Comparison of ENCODE assay signal across 9 cellular contexts in the genomic region with DNA sequence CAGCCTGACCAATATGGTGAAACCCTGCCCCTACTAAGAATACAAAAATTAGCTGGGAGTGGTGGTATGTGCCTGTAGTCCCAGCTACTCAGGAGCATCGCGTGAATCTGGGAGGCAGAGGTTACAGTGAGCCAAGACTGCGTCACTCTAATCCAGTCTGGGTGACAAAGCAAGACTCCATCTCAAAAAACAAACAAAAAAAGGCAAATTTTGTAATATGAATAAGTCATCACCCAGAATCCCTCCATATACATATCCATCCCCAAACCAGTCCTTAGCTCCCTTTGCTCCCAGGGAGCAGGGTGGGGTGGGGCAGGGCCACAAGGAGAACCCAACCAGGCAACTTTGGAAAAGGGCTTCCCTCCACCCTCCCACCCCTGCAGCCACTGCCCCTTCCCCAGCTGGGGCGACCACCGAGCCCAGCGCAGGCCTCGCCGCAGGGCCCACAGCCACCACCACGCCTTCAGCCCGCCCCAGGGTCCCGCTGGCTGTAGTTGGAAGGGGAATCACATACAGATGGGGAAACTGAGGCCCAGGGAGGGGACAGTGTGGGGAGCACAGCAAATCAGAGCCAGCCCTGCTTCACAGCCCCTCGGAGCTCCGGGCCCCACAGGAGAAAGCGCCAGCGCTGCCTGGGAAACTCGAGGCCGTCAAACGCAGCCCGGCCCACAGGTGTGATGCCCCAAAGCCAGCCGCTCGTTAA. TPM values are rescaled to one million over a fixed set of nuclear protein-coding genes. Genes with fewer than 3 reads are reported as not detected.
A peak's percentile ranks its signal among the peaks of the same experiment; 100 is the strongest.
DNase-seq lines count a peak whose midpoint lies in the region; ATAC-seq and TF ChIP-seq lines count a peak whose summit lies in the region.
"Had no signal": no experiment of that assay in that cellular context is flagged by ENCODE, and none has a peak within 500 bp of the region (broad histone marks: within the 10 kb centered on the region; RNA-seq: fewer than 3 reads in every experiment).

No MANE protein-coding gene starts in this region.

- peaks cover 60% of the 10 kb centered on the region for H3K4me1 Mint-ChIP-seq in CD4-positive, alpha-beta T cell (ENCODE audit: low read depth)

- POLR2A ChIA-PET in CD4-positive, alpha-beta T cell (lab: Charles Lee), result interaction anchor here (0.6 to 3.5 kb wide), 14 partner anchors 9 to 662 kb away, joined by 3 to 49 read pairs (median 6); partner anchors contain the start of genes DNLZ and TPRN

- intact Hi-C loops in CD4-positive, alpha-beta T cell (cut with DNase I, micrococcal nuclease), result loop anchor here in 1 of 2 experiments (5.0 kb wide), 1 partner anchor 51 kb away; no protein-coding TSS in a partner anchor

- H3K4me1 ChIP-seq in Loucy (ENCODE audit: insufficient read depth, low read length, poor library complexity, severe bottlenecking), result peaks cover 10% of the 10 kb centered on the region
- peaks cover 81 to 98% of the 10 kb centered on the region in 2 experiments for H3K4me1 ChIP-seq in neutrophil (ENCODE audit: control insufficient read depth in 1 of 2, insufficient read depth in 1 of 2, low read depth in 1 of 2, low read length in 1 of 2)

- no peaks in the 10 kb centered on the region for H3K36me3 Mint-ChIP-seq in CD4-positive, alpha-beta T cell (ENCODE audit: low read depth)

- H3K4me3 ChIP-seq in Loucy (ENCODE audit: low read length, poor library complexity, severe bottlenecking), result no peak overlapping the region
- peak overlapping the region; percentile 48 for H3K4me3 ChIP-seq in coronary artery
- peak overlapping the region; percentile 68 to 72 for H3K4me3 ChIP-seq in neutrophil (ENCODE audit: low read depth in 1 of 2, low read length in 1 of 2)

- no peak overlapping the region for H2AFZ ChIP-seq in Loucy (ENCODE audit: low read length)

- H3K9me3 Mint-ChIP-seq in CD4-positive, alpha-beta T cell, result no peaks in the 10 kb centered on the region

- peak overlapping the region; percentile 56 for H3K4me2 ChIP-seq in Loucy (ENCODE audit: low read depth, low read length, poor library complexity, severe bottlenecking)

- H4K20me1 ChIP-seq in Loucy (ENCODE audit: insufficient read depth, low read length, poor library complexity, severe bottlenecking), result no peaks in the 10 kb centered on the region

- H3K27me3 ChIP-seq in CD4-positive, alpha-beta T cell (ENCODE audit: control insufficient read depth, insufficient read depth, low read length), result no peaks in the 10 kb centered on the region
- H3K27me3 ChIP-seq in Loucy (ENCODE audit: insufficient read depth, low read length, poor library complexity, severe bottlenecking), result no peaks in the 10 kb centered on the region
- no peaks in the 10 kb centered on the region for H3K27me3 ChIP-seq in neutrophil

- H3K9me2 ChIP-seq in Loucy (replicated peaks; ENCODE audit: low read depth, low read length), result no peaks in the 10 kb centered on the region

- peak overlapping the region; percentile 94 for H3K27ac ChIP-seq in CD4-positive, alpha-beta T cell (ENCODE audit: low read depth, low read length)
- H3K27ac ChIP-seq in coronary artery (peak overlapping the region in 1 of 2 donors; percentile 72), neutrophil (peak overlapping the region; percentile 99)

- no peaks in the 10 kb centered on the region for H3K9me3 ChIP-seq in CD4-positive, alpha-beta T cell (ENCODE audit: control insufficient read depth, low read length)
- H3K9me3 ChIP-seq in Loucy (ENCODE audit: insufficient read depth, low read depth, low read length), result no peaks in the 10 kb centered on the region
- no peaks in the 10 kb centered on the region for H3K9me3 ChIP-seq in neutrophil

- ATAC-seq in CD4-positive, alpha-beta T cell (ENCODE audit: poor library complexity), result no peak
- ATAC-seq in HG03439 (IDR thresholded peaks at IDR 0.05; ENCODE audit: unreplicated experiment) (no peak), GM18870 (IDR thresholded peaks at IDR 0.05; ENCODE audit: unreplicated experiment) (no peak)

- peak overlapping the region; percentile 52 for H3K4me3 Mint-ChIP-seq in CD4-positive, alpha-beta T cell

- peak overlapping the region; percentile 97 for H3K27ac Mint-ChIP-seq in CD4-positive, alpha-beta T cell

- no peak for DNase-seq in CD4-positive, alpha-beta T cell
- no peak for DNase-seq in coronary artery (ENCODE audit: low spot score)
- no peak for DNase-seq in SHP77 treated with DMSO at 0.1 percent for 48 hours (lab: John Stamatoyannopoulos, UW)
- DNase-seq in NK-92 treated with Interleukin-12 subunit alpha and Interleukin-12 subunit beta, amount 100 ng/mL, for 24 hours (lab: John Stamatoyannopoulos, UW), result no peak
- DNase-seq: NCI-H82 had no signal

- H3K9ac ChIP-seq in Loucy (ENCODE audit: low read depth, low read length, poor library complexity, severe bottlenecking), result peak overlapping the region; percentile 13

- TF ChIP-seq CTCF in CD4-positive, alpha-beta T cell (IDR thresholded peaks at IDR 0.05), result no peak
- TF ChIP-seq CTCF in Loucy (conservative IDR thresholded peaks at IDR 0.05; ENCODE audit: low read length), result no peak
- TF ChIP-seq CTCF in coronary artery (IDR thresholded peaks at IDR 0.05), result no peak
- TF ChIP-seq CTCF in neutrophil (IDR thresholded peaks at IDR 0.05), result no peak

- CTCF ChIA-PET in CD4-positive, alpha-beta T cell (lab: Charles Lee), result interaction anchor here (1.4 to 2.5 kb wide), 2 partner anchors 47 to 53 kb away, joined by 3 to 10 read pairs; no protein-coding TSS in a partner anchor

- H3K36me3 ChIP-seq in Loucy (ENCODE audit: insufficient read depth, low read length) (peaks cover 5% of the 10 kb centered on the region; the same call in 1 of the 2 replicates), neutrophil (peaks cover 70% of the 10 kb centered on the region)

- no peaks in the 10 kb centered on the region for H3K27me3 Mint-ChIP-seq in CD4-positive, alpha-beta T cell

- peaks cover 9% of the 10 kb centered on the region; the same call in 1 of the 2 replicates for H3K79me2 ChIP-seq in Loucy (ENCODE audit: insufficient read depth, low read length)

- no peaks in the 10 kb centered on the region for H3F3A ChIP-seq in Loucy (ENCODE audit: low read depth)

RNA-seq across cellular contexts. Expression of gene NOTCH1, which starts 7.8 kb away (rescaled TPM):
- total RNA-seq in CD4-positive, alpha-beta T cell, result 10 to 100 TPM; 30.8 to 34.2 TPM

RNA-seq across cellular contexts. Expression of gene SEC16A, which starts 55.2 kb away (rescaled TPM):
- total RNA-seq in CD4-positive, alpha-beta T cell, result 10 to 100 TPM; 73.0 to 75.0 TPM
